Comparison of ENCODE assay signal across 20 cellular contexts in genomic region chr17:39709319-39709997, GRCh38. TPM values are rescaled to one million over a fixed set of nuclear protein-coding genes. Genes with fewer than 3 reads are reported as not detected.
DNase-seq lines count a peak whose midpoint lies in the region; ATAC-seq and TF ChIP-seq lines count a peak whose summit lies in the region.
"Had no signal": no experiment of that assay in that cellular context is flagged by ENCODE, and none has a peak within 500 bp of the region (broad histone marks: within the 10 kb centered on the region; RNA-seq: fewer than 3 reads in every experiment).

No MANE protein-coding gene starts in this region.

- TF ChIP-seq CTCF in thyroid gland (IDR thresholded peaks at IDR 0.05) (no peak), spleen (IDR thresholded peaks at IDR 0.05 in 8 of 11, conservative IDR thresholded peaks at IDR 0.05 in 3 of 11) (no peak)

- CTCF ChIA-PET in naive thymus-derived CD4-positive, alpha-beta T cell (lab: Charles Lee), result no interaction called here

- no peaks in the 10 kb centered on the region for H3K9me3 ChIP-seq in naive thymus-derived CD4-positive, alpha-beta T cell (ENCODE audit: control insufficient read depth in 2 of 3, low read length in 3 of 3)
- H3K9me3 ChIP-seq in thyroid gland (no peaks in the 10 kb centered on the region), spleen (no peaks in the 10 kb centered on the region)
- H3K9me3 ChIP-seq: MG63 had no signal

- H3K27me3 ChIP-seq in naive thymus-derived CD4-positive, alpha-beta T cell (ENCODE audit: control insufficient read depth in 2 of 2, insufficient read depth in 2 of 2, low read length in 2 of 2), result no peaks in the 10 kb centered on the region
- H3K27me3 ChIP-seq in thyroid gland, result no peaks in the 10 kb centered on the region
- no peaks in the 10 kb centered on the region for H3K27me3 ChIP-seq in spleen (replicated peaks in 1 of 7)
- H3K27me3 ChIP-seq: MG63 had no signal

- no peak for DNase-seq in activated naive CD4-positive, alpha-beta T cell treated with anti-CD3 and anti-CD28 coated beads, Interleukin-2, amount 50 U/mL, for 16 hours
- no peak for DNase-seq in central memory CD8-positive, alpha-beta T cell (ENCODE audit: low spot score in 2 of 2)
- no peak for DNase-seq in naive thymus-derived CD4-positive, alpha-beta T cell
- DNase-seq in thyroid gland (no peak), spleen (no peak)
- DNase-seq: HFFc6, MG63, NCI-H1105, NCI-H187 treated with DMSO at 0.1 percent for 48 hours, NCI-H2171, NCI-H446 treated with DMSO at 0.1 percent for 48 hours, NCI-H82 had no signal

- no peak for ATAC-seq in central memory CD8-positive, alpha-beta T cell (replicated peaks; ENCODE audit: extremely low read depth, poor library complexity, severe bottlenecking)
- ATAC-seq in naive thymus-derived CD4-positive, alpha-beta T cell, result peak; percentile 49
- ATAC-seq in HG02884 (IDR thresholded peaks at IDR 0.05; ENCODE audit: unreplicated experiment) (no peak), HG03354 (IDR thresholded peaks at IDR 0.05; ENCODE audit: poor library complexity, severe bottlenecking, unreplicated experiment) (no peak)
- ATAC-seq: GM12878, HepG2, Right ventricle myocardium inferior had no signal

- H3K27me3 Mint-ChIP-seq in activated naive CD4-positive, alpha-beta T cell treated with anti-CD3 and anti-CD28 coated beads, Interleukin-2, amount 50 U/mL, for 24 hours, result no peaks in the 10 kb centered on the region
- H3K27me3 Mint-ChIP-seq in central memory CD8-positive, alpha-beta T cell, result no peaks in the 10 kb centered on the region
- H3K27me3 Mint-ChIP-seq in naive thymus-derived CD4-positive, alpha-beta T cell, result no peaks in the 10 kb centered on the region

- peaks cover 7 to 16% of the 10 kb centered on the region in 2 donors for H3K4me1 ChIP-seq in naive thymus-derived CD4-positive, alpha-beta T cell (ENCODE audit: control insufficient read depth in 2 of 2, insufficient read depth in 2 of 2, low read length in 2 of 2)
- H3K4me1 ChIP-seq in thyroid gland, result peaks cover 33 to 34% of the 10 kb centered on the region in 2 donors
- H3K4me1 ChIP-seq in spleen, result peaks cover 0 to 10% (median 0%) of the 10 kb centered on the region in 6 donors

- WGBS in thyroid gland, 2 donors, result 90 to 91% methylated on average over 14 of the region's 14 CpGs
- 77 to 87% (median 83%) methylated on average over 13 to 14 of the region's 14 CpGs for WGBS in spleen, 5 donors

- H3K27ac Mint-ChIP-seq in activated naive CD4-positive, alpha-beta T cell treated with anti-CD3 and anti-CD28 coated beads, Interleukin-2, amount 50 U/mL, for 24 hours, result no peak overlapping the region
- peak overlapping the region; percentile 68 for H3K27ac Mint-ChIP-seq in central memory CD8-positive, alpha-beta T cell (ENCODE audit: low read depth)
- peak overlapping the region in 4 of 9 donors; percentile 41 to 87 (median 50) for H3K27ac Mint-ChIP-seq in naive thymus-derived CD4-positive, alpha-beta T cell
- H3K27ac Mint-ChIP-seq: CD14-positive monocyte, HFFc6 had no signal

- POLR2A ChIA-PET in naive thymus-derived CD4-positive, alpha-beta T cell (lab: Charles Lee), result interaction anchor here (0.7 to 1.0 kb wide), 2 partner anchors 20 to 261 kb away, joined by 3 read pairs; no protein-coding TSS in a partner anchor

- H3K4me3 ChIP-seq in naive thymus-derived CD4-positive, alpha-beta T cell (ENCODE audit: low read length), result no peak overlapping the region
- H3K4me3 ChIP-seq in thyroid gland (replicated peaks in 1 of 3) (no peak overlapping the region), spleen (no peak overlapping the region)
- H3K4me3 ChIP-seq: GM12878, MG63 had no signal

- TF ChIP-seq POLR2A in thyroid gland (IDR thresholded peaks at IDR 0.05) (no peak), spleen (IDR thresholded peaks at IDR 0.05) (no peak)

- H3K4me1 Mint-ChIP-seq in activated naive CD4-positive, alpha-beta T cell treated with anti-CD3 and anti-CD28 coated beads, Interleukin-2, amount 50 U/mL, for 24 hours, result peaks cover 24% of the 10 kb centered on the region
- peaks cover 14% of the 10 kb centered on the region for H3K4me1 Mint-ChIP-seq in central memory CD8-positive, alpha-beta T cell
- peaks cover 11 to 36% (median 22%) of the 10 kb centered on the region in 7 donors for H3K4me1 Mint-ChIP-seq in naive thymus-derived CD4-positive, alpha-beta T cell
- H3K4me1 Mint-ChIP-seq: CD14-positive monocyte had no signal

- peak overlapping the region; percentile 60 for H3K4me3 Mint-ChIP-seq in activated naive CD4-positive, alpha-beta T cell treated with anti-CD3 and anti-CD28 coated beads, Interleukin-2, amount 50 U/mL, for 24 hours
- no peak overlapping the region for H3K4me3 Mint-ChIP-seq in central memory CD8-positive, alpha-beta T cell
- peak overlapping the region in 3 of 10 donors; percentile 14 to 75 (median 49) for H3K4me3 Mint-ChIP-seq in naive thymus-derived CD4-positive, alpha-beta T cell
- H3K4me3 Mint-ChIP-seq: HFFc6 had no signal

- no peaks in the 10 kb centered on the region for H3K36me3 ChIP-seq in naive thymus-derived CD4-positive, alpha-beta T cell (ENCODE audit: control insufficient read depth in 2 of 3, insufficient read depth in 3 of 3, low read length in 3 of 3)
- H3K36me3 ChIP-seq in thyroid gland, result peaks cover 24 to 31% of the 10 kb centered on the region in 2 donors
- peaks cover 0 to 45% (median 0%) of the 10 kb centered on the region in 6 donors for H3K36me3 ChIP-seq in spleen

- H3K27ac ChIP-seq in naive thymus-derived CD4-positive, alpha-beta T cell (ENCODE audit: low read depth, low read length), result no peak overlapping the region
- H3K27ac ChIP-seq in thyroid gland, result peak overlapping the region in 2 of 3 donors; percentile 32 to 38
- H3K27ac ChIP-seq in spleen, result no peak overlapping the region

- intact Hi-C loops in naive thymus-derived CD4-positive, alpha-beta T cell (cut with micrococcal nuclease), result no loop called here
- intact Hi-C loops in thyroid gland (cut with DNase I) (no loop called here), spleen (cut with DNase I; ENCODE audit: low total_unique reads) (no loop called here)

- no peaks in the 10 kb centered on the region for H3K9me3 Mint-ChIP-seq in activated naive CD4-positive, alpha-beta T cell treated with anti-CD3 and anti-CD28 coated beads, Interleukin-2, amount 50 U/mL, for 24 hours
- no peaks in the 10 kb centered on the region for H3K9me3 Mint-ChIP-seq in central memory CD8-positive, alpha-beta T cell
- peaks cover 0 to 2% (median 0%) of the 10 kb centered on the region in 11 donors for H3K9me3 Mint-ChIP-seq in naive thymus-derived CD4-positive, alpha-beta T cell
- H3K9me3 Mint-ChIP-seq: CD14-positive monocyte, HFFc6 had no signal

- no peaks in the 10 kb centered on the region for H3K36me3 Mint-ChIP-seq in activated naive CD4-positive, alpha-beta T cell treated with anti-CD3 and anti-CD28 coated beads, Interleukin-2, amount 50 U/mL, for 24 hours
- no peaks in the 10 kb centered on the region for H3K36me3 Mint-ChIP-seq in central memory CD8-positive, alpha-beta T cell (ENCODE audit: insufficient read depth)
- peaks cover 0 to 4% (median 0%) of the 10 kb centered on the region in 5 donors for H3K36me3 Mint-ChIP-seq in naive thymus-derived CD4-positive, alpha-beta T cell
- H3K36me3 Mint-ChIP-seq: CD14-positive monocyte had no signal

RNA-seq across cellular contexts. Expression of gene ERBB2, which starts 9.6 kb away (rescaled TPM):
- total RNA-seq in naive thymus-derived CD4-positive, alpha-beta T cell, result 10 to 100 TPM in 1 of 5 experiments, 1 to 10 TPM in 4; 3.6 to 10.5 (median 6.6) TPM
- polyA plus RNA-seq in naive thymus-derived CD4-positive, alpha-beta T cell, result 1 to 10 TPM in 1 of 2 donors, under 1 TPM in 1; 0.39 to 2.4 TPM
- total RNA-seq in thyroid gland (100 to 1,000 TPM in 3 of 4 donors, 10 to 100 TPM in 1; 74.3 to 170 (median 139) TPM), spleen (10 to 100 TPM in 5 of 7 donors, 1 to 10 TPM in 2; 8.5 to 15.9 (median 13.8) TPM)
- polyA plus RNA-seq in spleen, result 1 to 10 TPM; 3.4 to 6.6 (median 4.3) TPM

RNA-seq across cellular contexts. Expression of gene MIEN1, which starts 20.9 kb away (rescaled TPM):
- 10 to 100 TPM; 28.7 to 40.1 (median 32.3) TPM for total RNA-seq in naive thymus-derived CD4-positive, alpha-beta T cell
- polyA plus RNA-seq in naive thymus-derived CD4-positive, alpha-beta T cell, result 10 to 100 TPM; 73.5 to 74.3 TPM
- 100 to 1,000 TPM in 1 of 4 donors, 10 to 100 TPM in 3; 39.8 to 134 (median 70.3) TPM for total RNA-seq in thyroid gland
- total RNA-seq in spleen, result 10 to 100 TPM; 28.0 to 58.2 (median 40.5) TPM
- polyA plus RNA-seq in spleen, result 10 to 100 TPM; 60.9 to 85.2 (median 78.7) TPM

RNA-seq across cellular contexts. Expression of gene PGAP3, which starts 21.6 kb away (rescaled TPM):
- total RNA-seq in naive thymus-derived CD4-positive, alpha-beta T cell, result 10 to 100 TPM; 26.3 to 39.9 (median 35.1) TPM
- 10 to 100 TPM; 13.3 to 20.7 TPM for polyA plus RNA-seq in naive thymus-derived CD4-positive, alpha-beta T cell
- total RNA-seq in thyroid gland (10 to 100 TPM; 55.6 to 88.1 (median 72.7) TPM), spleen (10 to 100 TPM; 15.5 to 27.4 (median 20.7) TPM)
- 10 to 100 TPM; 11.5 to 21.3 (median 18.3) TPM for polyA plus RNA-seq in spleen

RNA-seq across cellular contexts. Expression of gene GRB7, which starts 28.3 kb away (rescaled TPM):
- under 1 TPM in 1 of 5 experiments, not detected in 4; 0.99 TPM for total RNA-seq in naive thymus-derived CD4-positive, alpha-beta T cell
- not detected for polyA plus RNA-seq in naive thymus-derived CD4-positive, alpha-beta T cell
- total RNA-seq in thyroid gland (10 to 100 TPM in 1 of 4 donors, 1 to 10 TPM in 3; 7.1 to 14.0 (median 8.7) TPM), spleen (1 to 10 TPM in 2 of 7 donors, under 1 TPM in 4, not detected in 1; 0.51 to 1.9 (median 0.66) TPM)
- polyA plus RNA-seq in spleen, result under 1 TPM; 0.04 to 0.19 (median 0.14) TPM
- total RNA-seq: HFFc6 had no signal
- polyA plus RNA-seq: CD14-positive monocyte had no signal

RNA-seq across cellular contexts. Expression of gene PNMT, which starts 41.2 kb away (rescaled TPM):
- total RNA-seq in naive thymus-derived CD4-positive, alpha-beta T cell, result under 1 TPM in 4 of 5 experiments, not detected in 1; 0.42 to 0.89 (median 0.50) TPM
- under 1 TPM; 0.36 to 0.48 TPM for polyA plus RNA-seq in naive thymus-derived CD4-positive, alpha-beta T cell
- total RNA-seq in thyroid gland (1 to 10 TPM in 3 of 4 donors, not detected in 1; 1.1 to 3.3 (median 1.2) TPM), spleen (1 to 10 TPM in 1 of 7 donors, under 1 TPM in 2, not detected in 4; 0.47 to 2.4 (median 0.51) TPM)
- under 1 TPM; 0.28 to 0.93 (median 0.80) TPM for polyA plus RNA-seq in spleen
- total RNA-seq: G401, GM12878, HepG2 had no signal
- polyA plus RNA-seq: CD14-positive monocyte, GM12878 had no signal

Comparison
In these comparisons a context has a peak if more than half of its experiments do, and no peak if none do; other contexts are left out.
1. H3K27ac ChIP-seq: peak in thyroid gland (2 of 3); none in naive thymus-derived CD4-positive, alpha-beta T cell (single experiment) and spleen (0 of 8).
2. RNA of gene ERBB2, which starts 9.6 kb away (total RNA-seq): 74.3 to 170 TPM in thyroid gland; 8.5 to 15.9 TPM in spleen and 3.6 to 10.5 TPM in naive thymus-derived CD4-positive, alpha-beta T cell; every median in the first group is over 4 times any median in the second.